1 cellular context compared by ENCODE assay signal in genomic region chr1:94922756-94923465, GRCh38.
TF ChIP-seq lines count a peak whose summit lies in the region.

No MANE protein-coding gene starts in this region.

TF ChIP-seq in SK-N-SH, 30 proteins besides CTCF, POLR2A, EP300 and RAD21 (continued from another document):
- TF ChIP-seq REST (IDR thresholded peaks at IDR 0.05; ENCODE audit: low read depth, low read length) (no peak), POLR2AphosphoS5 (IDR thresholded peaks at IDR 0.05; ENCODE audit: low read depth, low read length) (no peak), NFIC (IDR thresholded peaks at IDR 0.05; ENCODE audit: borderline replicate concordance) (no peak), RCOR1 (IDR thresholded peaks at IDR 0.05; ENCODE audit: low read length) (no peak)
TF ChIP-seq in SK-N-SH: peak in this region for 0.
